17 cellular contexts compared by ENCODE assay signal in the genomic region with DNA sequence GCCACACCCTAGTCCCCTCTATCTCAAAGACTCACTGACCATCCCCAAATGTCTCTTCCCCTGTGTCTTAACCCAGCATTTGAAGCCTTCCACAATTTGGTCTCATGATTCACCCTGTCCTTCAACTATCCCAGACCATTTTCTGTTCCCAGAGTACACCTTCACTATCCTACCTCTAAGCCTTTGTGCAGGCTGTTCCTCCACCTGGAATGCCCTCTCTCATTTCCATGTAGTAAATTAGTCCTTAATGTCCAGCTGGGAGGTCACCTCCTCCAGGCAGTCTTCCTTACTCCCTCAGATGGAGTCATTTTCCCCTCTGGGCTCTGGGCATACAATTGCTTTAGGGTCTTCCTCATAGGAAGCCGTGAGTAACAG. TPM values are rescaled to one million over a fixed set of nuclear protein-coding genes. Genes with fewer than 3 reads are reported as not detected.
DNase-seq lines count a peak whose midpoint lies in the region; ATAC-seq lines count a peak whose summit lies in the region.
"Had no signal": no experiment of that assay in that cellular context is flagged by ENCODE, and none has a peak within 500 bp of the region (broad histone marks: within the 10 kb centered on the region; RNA-seq: fewer than 3 reads in every experiment).

No MANE protein-coding gene starts in this region.

- H3K4me3 ChIP-seq in BLaER1: no peak overlapping the region
- no peak overlapping the region for H3K4me3 ChIP-seq in SK-N-MC
- H3K4me3 ChIP-seq in mesenchymal stem cell (ENCODE audit: insufficient read depth in 1 of 2, low read depth in 1 of 2, low read length in 2 of 2): no peak overlapping the region
- H3K4me3 ChIP-seq: HAP-1, heart left ventricle had no signal

- WGBS in mesenchymal stem cell: no CpG with 5 or more reads among the region's 1 CpG

- H2BK120ac ChIP-seq in mesenchymal stem cell (ENCODE audit: low read depth, low read length): no peak overlapping the region

- H2BK5ac ChIP-seq in mesenchymal stem cell (ENCODE audit: low read depth, low read length, poor library complexity, severe bottlenecking): no peak overlapping the region

- H3K23ac ChIP-seq in mesenchymal stem cell (ENCODE audit: low read length in 2 of 2): no peak overlapping the region

- H3K79me1 ChIP-seq in mesenchymal stem cell (replicated peaks; ENCODE audit: low read length, poor library complexity, severe bottlenecking): peaks cover 3% of the 10 kb centered on the region

- H3K9ac ChIP-seq in BLaER1 (no peak overlapping the region), ES-I3 (ENCODE audit: low read depth, low read length) (peak overlapping the region; percentile 34; the same call in 1 of the 2 replicates), SK-N-MC (ENCODE audit: insufficient read length) (peak overlapping the region; percentile 65), mesenchymal stem cell (ENCODE audit: low read length) (no peak overlapping the region)

- H2AK5ac ChIP-seq in mesenchymal stem cell (ENCODE audit: low read length, severe bottlenecking): peak overlapping the region; percentile 67

- H3K27me3 ChIP-seq in BLaER1 (no peaks in the 10 kb centered on the region), mesenchymal stem cell (ENCODE audit: control insufficient read depth in 1 of 2, insufficient read depth in 1 of 2, low read length in 2 of 2) (peaks cover 3 to 10% of the 10 kb centered on the region in 2 experiments)

- H4K91ac ChIP-seq in mesenchymal stem cell (ENCODE audit: low read length): no peak overlapping the region

- H3K4me2 ChIP-seq in BLaER1 (peak overlapping the region; percentile 70; the same call in 1 of the 2 replicates), mesenchymal stem cell (ENCODE audit: low read length, poor library complexity, severe bottlenecking) (no peak overlapping the region)

- DNase-seq in SK-N-MC (ENCODE audit: low read depth, low spot score) (no peak), mesenchymal stem cell (no peak)
- DNase-seq in activated effector memory CD4-positive, alpha-beta T cell treated with anti-CD3 and anti-CD28 coated beads, Interleukin-2, amount 50 U/mL, for 16 hours: no peak
- no peak for DNase-seq in stimulated activated naive CD8-positive, alpha-beta T cell treated with anti-CD3 and anti-CD28 coated beads, Interleukin-15, Interleukin-2, amounts not matched to agents 100 U/mL and 50 U/mL, for 24 hours
- DNase-seq: activated B cell treated with CpG ODN at 0.5 μM for 24 hours; activated CD4-positive, alpha-beta memory T cell treated with anti-CD3 and anti-CD28 coated beads, Interleukin-2, amount 10 ng/mL, durations not matched to agents 7 days and 5 days; Calu3; heart left ventricle; NCI-H1436 treated with DMSO at 0.1 percent for 48 hours; stimulated activated CD4-positive, alpha-beta T cell treated with anti-CD3 and anti-CD28 coated beads, Interleukin-4, amount 100 ng/mL, for 1 hour; T-helper 9 cell had no signal

- H3K4me1 ChIP-seq in BLaER1 (peaks cover 40% of the 10 kb centered on the region), ES-I3 (ENCODE audit: insufficient read depth, low read length) (peaks cover 37% of the 10 kb centered on the region), mesenchymal stem cell (ENCODE audit: control insufficient read depth, insufficient read depth, low read depth, low read length) (peaks cover 28% of the 10 kb centered on the region)

- no peaks in the 10 kb centered on the region for H3K36me3 ChIP-seq in BLaER1
- H3K36me3 ChIP-seq in ES-I3 (ENCODE audit: insufficient read depth, low read length): no peaks in the 10 kb centered on the region
- H3K36me3 ChIP-seq in SK-N-MC (ENCODE audit: insufficient read depth, low read length): no peaks in the 10 kb centered on the region
- no peaks in the 10 kb centered on the region for H3K36me3 ChIP-seq in mesenchymal stem cell (ENCODE audit: control insufficient read depth in 1 of 2, insufficient read depth in 2 of 2, low read depth in 1 of 2, low read length in 2 of 2)
- H3K36me3 ChIP-seq: HAP-1, heart left ventricle had no signal

- H2AFZ ChIP-seq in mesenchymal stem cell (ENCODE audit: low read depth, low read length): no peak overlapping the region

- peak overlapping the region in 1 of 2 experiments; percentile 56 for H2BK12ac ChIP-seq in mesenchymal stem cell (ENCODE audit: low read length in 2 of 2)

- no peak overlapping the region for H3K14ac ChIP-seq in mesenchymal stem cell (ENCODE audit: low read length in 2 of 2)

- H3K27ac ChIP-seq in BLaER1 (no peak overlapping the region), SK-N-MC (peak overlapping the region; percentile 95), mesenchymal stem cell (ENCODE audit: low read length, poor library complexity, severe bottlenecking) (no peak overlapping the region)

- no peaks in the 10 kb centered on the region for H3K9me3 ChIP-seq in BLaER1
- no peaks in the 10 kb centered on the region for H3K9me3 ChIP-seq in ES-I3 (ENCODE audit: control insufficient read depth, insufficient read depth, low read length)
- no peaks in the 10 kb centered on the region for H3K9me3 ChIP-seq in SK-N-MC (ENCODE audit: low read depth, low read length)
- H3K9me3 ChIP-seq in mesenchymal stem cell (ENCODE audit: control insufficient read depth, low read length): no peaks in the 10 kb centered on the region
- H3K9me3 ChIP-seq: HAP-1, heart left ventricle had no signal

- no peak overlapping the region for H2BK15ac ChIP-seq in mesenchymal stem cell (ENCODE audit: low read depth, poor library complexity, severe bottlenecking)

- no peak overlapping the region for H4K8ac ChIP-seq in mesenchymal stem cell (ENCODE audit: low read length)

- no peak overlapping the region for H3K4ac ChIP-seq in mesenchymal stem cell (ENCODE audit: low read depth in 1 of 2, low read length in 2 of 2)

- no peak overlapping the region for H3K18ac ChIP-seq in mesenchymal stem cell (ENCODE audit: low read depth in 1 of 2, low read length in 2 of 2)

- ATAC-seq in HG02938 (IDR thresholded peaks at IDR 0.05; ENCODE audit: unreplicated experiment): no peak
- ATAC-seq in HG03439 (IDR thresholded peaks at IDR 0.05; ENCODE audit: unreplicated experiment): no peak
- no peak for ATAC-seq in stimulated activated naive CD8-positive, alpha-beta T cell treated with anti-CD3 and anti-CD28 coated beads, Interleukin-15, Interleukin-2, amounts not matched to agents 100 U/mL and 50 U/mL, for 24 hours
- ATAC-seq: heart left ventricle, left lobe of liver had no signal

- peaks cover 5% of the 10 kb centered on the region; the same call in 1 of the 2 replicates for H4K20me1 ChIP-seq in BLaER1

RNA-seq across cellular contexts. Expression of a gene that starts 31.1 kb away (rescaled TPM):
- polyA plus RNA-seq in mesenchymal stem cell (2013, experiment 1 of 2): 4.3 TPM
- 4.4 TPM for polyA plus RNA-seq in mesenchymal stem cell (2013, experiment 2 of 2)

Comparison
In these comparisons a context has a peak if more than half of its experiments do, and no peak if none do; other contexts are left out.
1. H3K9ac ChIP-seq: peak in ES-I3 (single experiment) and SK-N-MC (single experiment); none in BLaER1 (single experiment) and mesenchymal stem cell (single experiment).